ENCODE assay signal across 9 cellular contexts in the genomic region with DNA sequence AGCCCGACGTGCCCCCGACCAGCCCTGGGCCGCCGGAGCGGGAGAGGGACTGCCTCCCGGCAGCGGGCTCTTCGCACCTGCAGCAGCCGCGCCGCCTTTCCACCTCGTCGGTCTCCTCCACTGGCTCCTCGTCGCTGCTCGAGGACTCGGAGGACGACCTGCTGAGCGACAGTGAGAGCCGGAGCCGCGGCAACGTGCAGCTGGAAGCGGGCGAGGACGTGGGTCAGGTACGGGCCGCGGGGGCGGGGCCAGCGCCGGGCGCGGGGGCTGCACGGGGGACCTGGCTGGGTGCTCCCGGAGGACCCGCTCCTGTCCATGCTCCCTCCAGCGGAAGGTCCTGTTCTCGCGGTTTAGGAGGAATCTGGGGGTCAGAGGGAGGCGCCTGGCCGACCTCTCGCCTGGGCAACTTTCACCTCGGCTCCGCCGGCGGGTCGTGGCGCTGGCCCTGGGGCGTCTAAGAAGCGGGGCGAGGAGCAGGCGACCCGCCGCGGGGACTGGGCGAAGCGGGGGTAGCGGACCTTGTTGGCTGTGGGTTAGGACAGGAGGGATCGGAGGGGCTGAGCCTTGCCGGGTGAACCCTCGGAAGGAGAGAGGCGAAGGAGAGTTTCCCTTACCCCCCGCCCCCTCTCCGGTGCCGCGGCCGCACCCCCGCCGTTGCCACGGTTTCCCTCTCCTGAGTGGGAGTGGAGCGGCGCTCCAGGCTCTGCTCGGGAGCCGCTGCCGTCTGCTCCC. TPM values are rescaled to one million over a fixed set of nuclear protein-coding genes. Genes with fewer than 3 reads are reported as not detected.
DNase-seq lines count a peak whose midpoint lies in the region; ATAC-seq, FAIRE-seq and TF ChIP-seq lines count a peak whose summit lies in the region.
"Had no signal": no experiment of that assay in that cellular context is flagged by ENCODE, and none has a peak within 500 bp of the region (broad histone marks: within the 10 kb centered on the region; RNA-seq: fewer than 3 reads in every experiment).

No MANE protein-coding gene starts in this region.

- CTCF ChIA-PET in HEK293T (lab: Yijun Ruan, JAX), result no interaction called here

- H3K27me3 ChIP-seq in keratinocyte (ENCODE audit: control insufficient read depth, extremely low read depth, insufficient read depth, low read length), result peaks cover 47% of the 10 kb centered on the region

- H3K27me3 Mint-ChIP-seq in activated naive CD8-positive, alpha-beta T cell, result peaks cover 22% of the 10 kb centered on the region

- H3K27ac Mint-ChIP-seq in activated naive CD8-positive, alpha-beta T cell, result no peak overlapping the region
- H3K27ac Mint-ChIP-seq in stimulated activated effector memory CD8-positive, alpha-beta T cell treated with anti-CD3 and anti-CD28 coated beads, Interleukin-12 subunit alpha, Interleukin-12 subunit beta, amount 100 ng/mL, for 72 hours, result no peak overlapping the region

- H4K20me1 ChIP-seq in keratinocyte (ENCODE audit: control insufficient read depth, extremely low read depth, insufficient read depth, low read length), result no peaks in the 10 kb centered on the region

- no peak overlapping the region for H2AFZ ChIP-seq in keratinocyte (ENCODE audit: control insufficient read depth, low read length)

- H3K4me1 Mint-ChIP-seq in activated naive CD8-positive, alpha-beta T cell (ENCODE audit: low read depth), result peaks cover 22% of the 10 kb centered on the region
- peaks cover 30% of the 10 kb centered on the region for H3K4me1 Mint-ChIP-seq in stimulated activated effector memory CD8-positive, alpha-beta T cell treated with anti-CD3 and anti-CD28 coated beads, Interleukin-12 subunit alpha, Interleukin-12 subunit beta, amount 100 ng/mL, for 72 hours

- H3K4me3 ChIP-seq in keratinocyte (ENCODE audit: control insufficient read depth in 2 of 3, extremely low read depth in 1 of 3, insufficient read depth in 2 of 3, low read depth in 1 of 3, low read length in 3 of 3), result peak overlapping the region; percentile 13 to 67 (median 29)

- no peaks in the 10 kb centered on the region for H3K9me3 Mint-ChIP-seq in activated naive CD8-positive, alpha-beta T cell (ENCODE audit: low read depth)
- H3K9me3 Mint-ChIP-seq in stimulated activated effector memory CD8-positive, alpha-beta T cell treated with anti-CD3 and anti-CD28 coated beads, Interleukin-12 subunit alpha, Interleukin-12 subunit beta, amount 100 ng/mL, for 72 hours, result no peaks in the 10 kb centered on the region

- no peak for FAIRE-seq in keratinocyte (lab: Jason Lieb, UNC)
- FAIRE-seq: A204.1 had no signal

- peak overlapping the region; percentile 67 for H3K4me3 Mint-ChIP-seq in activated naive CD8-positive, alpha-beta T cell
- H3K4me3 Mint-ChIP-seq in stimulated activated effector memory CD8-positive, alpha-beta T cell treated with anti-CD3 and anti-CD28 coated beads, Interleukin-12 subunit alpha, Interleukin-12 subunit beta, amount 100 ng/mL, for 72 hours, result peak overlapping the region; percentile 75

- dilution Hi-C loops in keratinocyte (cut with MboI; ENCODE audit: extremely low pct_ligation_motif_present, low sequenced_read_pairs), result no loop called here

- H3K9me1 ChIP-seq in keratinocyte (ENCODE audit: control insufficient read depth, extremely low read depth, insufficient read depth, low read length), result no peaks in the 10 kb centered on the region

- H3K4me2 ChIP-seq in keratinocyte (ENCODE audit: control insufficient read depth, extremely low read depth, insufficient read depth, low read depth, low read length), result peak overlapping the region; percentile 68

- no peak overlapping the region for H3K27ac ChIP-seq in keratinocyte (ENCODE audit: control insufficient read depth, insufficient read depth, low read length)

- POLR2A ChIA-PET in HEK293T (lab: Yijun Ruan, JAX), result no interaction called here

- no peaks in the 10 kb centered on the region for H3K79me2 ChIP-seq in keratinocyte (ENCODE audit: control insufficient read depth, insufficient read depth, low read length)

- no peaks in the 10 kb centered on the region for H3K9me3 ChIP-seq in keratinocyte (ENCODE audit: control insufficient read depth, low read depth, low read length)

- peaks cover 26% of the 10 kb centered on the region for H3K4me1 ChIP-seq in keratinocyte (ENCODE audit: control insufficient read depth, extremely low read depth, insufficient read depth, low read length)

- DNase-seq in DMS 273 (lab: John Stamatoyannopoulos, UW; ENCODE audit: unreplicated experiment) (peak; percentile 57), DMS 273 treated with DMSO at 0.1 percent for 48 hours (lab: John Stamatoyannopoulos, UW) (no peak), HEK293T (ENCODE audit: extremely low spot score) (peak; percentile 41), NCI-H1092 treated with DMSO at 0.1 percent for 48 hours (lab: John Stamatoyannopoulos, UW) (peak; percentile 19), keratinocyte (ENCODE audit: low read depth, low spot score) (no peak), HUDEP-2 (lab: John Stamatoyannopoulos, UW; ENCODE audit: unreplicated experiment in 76 of 76) (no peak)
- DNase-seq in stimulated activated effector memory CD8-positive, alpha-beta T cell treated with anti-CD3 and anti-CD28 coated beads, Interleukin-12 subunit alpha, Interleukin-12 subunit beta, amount 100 ng/mL, for 72 hours (ENCODE audit: low spot score in 2 of 2), result peak; percentile 47 to 73

- peak; percentile 15 for ATAC-seq in stimulated activated effector memory CD8-positive, alpha-beta T cell treated with anti-CD3 and anti-CD28 coated beads, Interleukin-12 subunit alpha, Interleukin-12 subunit beta, amount 100 ng/mL, for 72 hours

- no peak for TF ChIP-seq CTCF in keratinocyte (optimal IDR thresholded peaks at IDR 0.05 in 1 of 3, IDR thresholded peaks at IDR 0.05 in 1 of 3, conservative IDR thresholded peaks at IDR 0.05 in 1 of 3; ENCODE audit: extremely low read depth in 1 of 3, insufficient read depth in 2 of 3, low read length in 3 of 3)

- no peaks in the 10 kb centered on the region for H3K36me3 Mint-ChIP-seq in activated naive CD8-positive, alpha-beta T cell
- H3K36me3 Mint-ChIP-seq in stimulated activated effector memory CD8-positive, alpha-beta T cell treated with anti-CD3 and anti-CD28 coated beads, Interleukin-12 subunit alpha, Interleukin-12 subunit beta, amount 100 ng/mL, for 72 hours, result peaks cover 14% of the 10 kb centered on the region

- H3K9ac ChIP-seq in keratinocyte (ENCODE audit: control insufficient read depth, extremely low read depth, insufficient read depth, low read length), result no peak overlapping the region

- no peaks in the 10 kb centered on the region for H3K36me3 ChIP-seq in keratinocyte (ENCODE audit: control insufficient read depth in 2 of 2, extremely low read depth in 1 of 2, insufficient read depth in 2 of 2, low read length in 2 of 2)

TF ChIP-seq in HEK293T, 16 proteins besides CTCF, POLR2A, EP300 and RAD21:
- no peak for TF ChIP-seq LEF1 (IDR thresholded peaks at IDR 0.05; ENCODE audit: borderline replicate concordance)
- no peak for TF ChIP-seq FOXM1 (IDR thresholded peaks at IDR 0.05; ENCODE audit: borderline replicate concordance)
- no peak for TF ChIP-seq SP1 (IDR thresholded peaks at IDR 0.05)
- no peak for TF ChIP-seq SUZ12 (IDR thresholded peaks at IDR 0.05)
- TF ChIP-seq CTBP1 (IDR thresholded peaks at IDR 0.05; ENCODE audit: borderline replicate concordance), result no peak
- no peak for TF ChIP-seq ARNT (IDR thresholded peaks at IDR 0.05)
- peak; percentile 89 for TF ChIP-seq L3MBTL2 (conservative IDR thresholded peaks at IDR 0.05)

RNA-seq across cellular contexts. Expression of gene ITPKA, which starts 0.7 kb away (rescaled TPM):
- 0.12 to 0.14 TPM in 2 of 3 replicates, not detected in the other for polyA plus RNA-seq in keratinocyte
- polyA plus RNA-seq in keratinocyte (2011; ENCODE audit: low read depth), result not detected
- 0.22 TPM in 1 of 2 replicates, not detected in the other for polyA plus RNA-seq in keratinocyte (2011; cell fraction: cytosol; rRNA removed)
- 0.15 TPM in 1 of 2 replicates, not detected in the other for polyA plus RNA-seq in keratinocyte (2011; cell fraction: nucleus; rRNA removed)
- polyA plus RNA-seq in keratinocyte (2012; ENCODE audit: low replicate concordance), result 0.11 TPM in 1 of 2 replicates, not detected in the other
- polyA minus RNA-seq in keratinocyte, result not detected in 3 replicates
- 3.3 TPM for polyA minus RNA-seq in keratinocyte (2011; cell fraction: cytosol; rRNA and poly(A)+ RNA removed)
- not detected in 2 replicates for polyA minus RNA-seq in keratinocyte (2011; cell fraction: nucleus; rRNA and poly(A)+ RNA removed)

RNA-seq across cellular contexts. Expression of gene LTK, which starts 19.3 kb away (rescaled TPM):
- polyA plus RNA-seq in keratinocyte, result not detected in 3 replicates
- not detected for polyA plus RNA-seq in keratinocyte (2011; ENCODE audit: low read depth)
- not detected in 2 replicates for polyA plus RNA-seq in keratinocyte (2011; cell fraction: cytosol; rRNA removed)
- polyA plus RNA-seq in keratinocyte (2011; cell fraction: nucleus; rRNA removed), result not detected in 2 replicates
- not detected in 2 replicates for polyA plus RNA-seq in keratinocyte (2012; ENCODE audit: low replicate concordance)
- not detected in 3 replicates for polyA minus RNA-seq in keratinocyte
- not detected for polyA minus RNA-seq in keratinocyte (2011; cell fraction: cytosol; rRNA and poly(A)+ RNA removed)
- polyA minus RNA-seq in keratinocyte (2011; cell fraction: nucleus; rRNA and poly(A)+ RNA removed), result not detected in 2 replicates

RNA-seq across cellular contexts. Expression of gene RPAP1, which starts 49.7 kb away (rescaled TPM):
- polyA plus RNA-seq in keratinocyte, result 5.9 to 12.6 TPM (median 11.6 TPM) in 3 replicates
- 11.2 TPM for polyA plus RNA-seq in keratinocyte (2011; ENCODE audit: low read depth)
- 8.7 and 11.7 TPM in 2 replicates for polyA plus RNA-seq in keratinocyte (2011; cell fraction: cytosol; rRNA removed)
- polyA plus RNA-seq in keratinocyte (2011; cell fraction: nucleus; rRNA removed), result 32.2 and 36.3 TPM in 2 replicates
- polyA plus RNA-seq in keratinocyte (2012; ENCODE audit: low replicate concordance), result 14.6 and 22.9 TPM in 2 replicates
- 9.3 to 50.7 TPM (median 16.2 TPM) in 3 replicates for polyA minus RNA-seq in keratinocyte
- polyA minus RNA-seq in keratinocyte (2011; cell fraction: cytosol; rRNA and poly(A)+ RNA removed), result 15.2 TPM
- 20.3 and 28.6 TPM in 2 replicates for polyA minus RNA-seq in keratinocyte (2011; cell fraction: nucleus; rRNA and poly(A)+ RNA removed)

Comparison
In these comparisons a context has a peak if more than half of its experiments do, and no peak if none do; other contexts are left out.
1. DNase-seq: peak in DMS 273 (single experiment), HEK293T (single experiment), NCI-H1092 treated with DMSO at 0.1 percent for 48 hours (single experiment) and stimulated activated effector memory CD8-positive, alpha-beta T cell treated with anti-CD3 and anti-CD28 coated beads, Interleukin-12 subunit alpha, Interleukin-12 subunit beta, amount 100 ng/mL, for 72 hours (2 of 2); none in DMS 273 treated with DMSO at 0.1 percent for 48 hours (single experiment), keratinocyte (single experiment) and HUDEP-2 (0 of 76).